ENCODE assay signal across 3 cellular contexts in the genomic region with DNA sequence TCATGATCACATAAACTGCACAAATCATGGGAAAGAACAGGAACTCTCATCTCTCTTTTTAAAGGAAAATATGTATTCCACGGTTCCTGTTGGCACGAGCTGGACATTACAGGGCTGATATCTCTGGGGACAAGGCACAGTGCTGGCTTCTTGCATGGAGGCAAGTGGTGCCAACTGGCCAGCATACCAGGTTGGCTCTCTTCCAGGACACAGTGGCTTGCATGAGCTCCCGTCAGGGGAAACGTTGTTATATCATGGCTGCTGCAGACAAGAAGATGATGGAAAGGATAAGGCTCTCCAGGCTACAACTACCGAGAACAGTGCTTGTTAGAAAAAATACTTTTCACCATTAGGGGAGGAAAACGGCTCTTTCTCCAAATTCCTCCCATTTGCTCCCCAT.
TF ChIP-seq lines count a peak whose summit lies in the region.

No MANE protein-coding gene starts in this region.

TF ChIP-seq in liver, 16 proteins besides CTCF, POLR2A, EP300 and RAD21:
- TF ChIP-seq TAF1 (conservative IDR thresholded peaks at IDR 0.05) (no peak), JUND (IDR thresholded peaks at IDR 0.05) (no peak), GABPA (IDR thresholded peaks at IDR 0.05 in 1 of 2, conservative IDR thresholded peaks at IDR 0.05 in 1 of 2) (no peak)

TF ChIP-seq in HepG2, 621 proteins besides CTCF, POLR2A, EP300 and RAD21 (continues in another document):
- TF ChIP-seq ZNF17 (CRISPR knock-in tag; IDR thresholded peaks at IDR 0.05) (no peak), SMAD3 (CRISPR knock-in tag; IDR thresholded peaks at IDR 0.05) (no peak), ZNF547 (CRISPR knock-in tag; IDR thresholded peaks at IDR 0.05) (no peak), ZNF205 (CRISPR knock-in tag; IDR thresholded peaks at IDR 0.05) (no peak), ARNTL (CRISPR knock-in tag; IDR thresholded peaks at IDR 0.05) (no peak), FOXC1 (CRISPR knock-in tag; IDR thresholded peaks at IDR 0.05; ENCODE audit: borderline replicate concordance) (no peak), ZBTB38 (CRISPR knock-in tag; IDR thresholded peaks at IDR 0.05) (no peak), SYNCRIP (IDR thresholded peaks at IDR 0.05; ENCODE audit: insufficient read depth, low read depth, low read length) (no peak), DNMT3B (CRISPR knock-in tag; conservative IDR thresholded peaks at IDR 0.05) (no peak), ZNF878 (CRISPR knock-in tag; IDR thresholded peaks at IDR 0.05) (no peak), KAT7 (CRISPR knock-in tag; IDR thresholded peaks at IDR 0.05; ENCODE audit: borderline replicate concordance) (no peak), ZNF772 (CRISPR knock-in tag; IDR thresholded peaks at IDR 0.05) (no peak), KDM1A (CRISPR knock-in tag; IDR thresholded peaks at IDR 0.05) (no peak), ESRRA (CRISPR knock-in tag; IDR thresholded peaks at IDR 0.05; ENCODE audit: low read depth) (no peak), MED1 (CRISPR knock-in tag; IDR thresholded peaks at IDR 0.05) (no peak)
- TF ChIP-seq, protein P1, sequence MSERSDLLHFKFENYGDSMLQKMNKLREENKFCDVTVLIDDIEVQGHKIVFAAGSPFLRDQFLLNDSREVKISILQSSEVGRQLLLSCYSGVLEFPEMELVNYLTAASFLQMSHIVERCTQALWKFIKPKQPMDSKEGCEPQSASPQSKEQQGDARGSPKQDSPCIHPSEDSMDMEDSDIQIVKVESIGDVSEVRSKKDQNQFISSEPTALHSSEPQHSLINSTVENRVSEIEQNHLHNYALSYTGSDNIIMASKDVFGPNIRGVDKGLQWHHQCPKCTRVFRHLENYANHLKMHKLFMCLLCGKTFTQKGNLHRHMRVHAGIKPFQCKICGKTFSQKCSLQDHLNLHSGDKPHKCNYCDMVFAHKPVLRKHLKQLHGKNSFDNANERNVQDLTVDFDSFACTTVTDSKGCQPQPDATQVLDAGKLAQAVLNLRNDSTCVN (CRISPR knock-in tag; IDR thresholded peaks at IDR 0.05; ENCODE audit: borderline replicate concordance): no peak
- TF ChIP-seq, protein P2, sequence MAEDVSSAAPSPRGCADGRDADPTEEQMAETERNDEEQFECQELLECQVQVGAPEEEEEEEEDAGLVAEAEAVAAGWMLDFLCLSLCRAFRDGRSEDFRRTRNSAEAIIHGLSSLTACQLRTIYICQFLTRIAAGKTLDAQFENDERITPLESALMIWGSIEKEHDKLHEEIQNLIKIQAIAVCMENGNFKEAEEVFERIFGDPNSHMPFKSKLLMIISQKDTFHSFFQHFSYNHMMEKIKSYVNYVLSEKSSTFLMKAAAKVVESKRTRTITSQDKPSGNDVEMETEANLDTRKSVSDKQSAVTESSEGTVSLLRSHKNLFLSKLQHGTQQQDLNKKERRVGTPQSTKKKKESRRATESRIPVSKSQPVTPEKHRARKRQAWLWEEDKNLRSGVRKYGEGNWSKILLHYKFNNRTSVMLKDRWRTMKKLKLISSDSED (CRISPR knock-in tag; IDR thresholded peaks at IDR 0.05): no peak
- TF ChIP-seq, protein P3, sequence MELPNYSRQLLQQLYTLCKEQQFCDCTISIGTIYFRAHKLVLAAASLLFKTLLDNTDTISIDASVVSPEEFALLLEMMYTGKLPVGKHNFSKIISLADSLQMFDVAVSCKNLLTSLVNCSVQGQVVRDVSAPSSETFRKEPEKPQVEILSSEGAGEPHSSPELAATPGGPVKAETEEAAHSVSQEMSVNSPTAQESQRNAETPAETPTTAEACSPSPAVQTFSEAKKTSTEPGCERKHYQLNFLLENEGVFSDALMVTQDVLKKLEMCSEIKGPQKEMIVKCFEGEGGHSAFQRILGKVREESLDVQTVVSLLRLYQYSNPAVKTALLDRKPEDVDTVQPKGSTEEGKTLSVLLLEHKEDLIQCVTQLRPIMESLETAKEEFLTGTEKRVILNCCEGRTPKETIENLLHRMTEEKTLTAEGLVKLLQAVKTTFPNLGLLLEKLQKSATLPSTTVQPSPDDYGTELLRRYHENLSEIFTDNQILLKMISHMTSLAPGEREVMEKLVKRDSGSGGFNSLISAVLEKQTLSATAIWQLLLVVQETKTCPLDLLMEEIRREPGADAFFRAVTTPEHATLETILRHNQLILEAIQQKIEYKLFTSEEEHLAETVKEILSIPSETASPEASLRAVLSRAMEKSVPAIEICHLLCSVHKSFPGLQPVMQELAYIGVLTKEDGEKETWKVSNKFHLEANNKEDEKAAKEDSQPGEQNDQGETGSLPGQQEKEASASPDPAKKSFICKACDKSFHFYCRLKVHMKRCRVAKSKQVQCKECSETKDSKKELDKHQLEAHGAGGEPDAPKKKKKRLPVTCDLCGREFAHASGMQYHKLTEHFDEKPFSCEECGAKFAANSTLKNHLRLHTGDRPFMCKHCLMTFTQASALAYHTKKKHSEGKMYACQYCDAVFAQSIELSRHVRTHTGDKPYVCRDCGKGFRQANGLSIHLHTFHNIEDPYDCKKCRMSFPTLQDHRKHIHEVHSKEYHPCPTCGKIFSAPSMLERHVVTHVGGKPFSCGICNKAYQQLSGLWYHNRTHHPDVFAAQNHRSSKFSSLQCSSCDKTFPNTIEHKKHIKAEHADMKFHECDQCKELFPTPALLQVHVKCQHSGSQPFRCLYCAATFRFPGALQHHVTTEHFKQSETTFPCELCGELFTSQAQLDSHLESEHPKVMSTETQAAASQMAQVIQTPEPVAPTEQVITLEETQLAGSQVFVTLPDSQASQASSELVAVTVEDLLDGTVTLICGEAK (IDR thresholded peaks at IDR 0.05): no peak
- TF ChIP-seq, protein P3 (CRISPR knock-in tag; IDR thresholded peaks at IDR 0.05): no peak

TF ChIP-seq in endothelial cell of umbilical vein, 7 proteins besides CTCF, POLR2A, EP300 and RAD21:
- TF ChIP-seq FOS (IDR thresholded peaks at IDR 0.05; ENCODE audit: borderline replicate concordance, insufficient read depth, low read length) (no peak), EZH2 (IDR thresholded peaks at IDR 0.05; ENCODE audit: borderline replicate concordance, low read depth, low read length, severe bottlenecking) (no peak)
- TF ChIP-seq, protein P4, sequence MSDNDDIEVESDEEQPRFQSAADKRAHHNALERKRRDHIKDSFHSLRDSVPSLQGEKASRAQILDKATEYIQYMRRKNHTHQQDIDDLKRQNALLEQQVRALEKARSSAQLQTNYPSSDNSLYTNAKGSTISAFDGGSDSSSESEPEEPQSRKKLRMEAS (IDR thresholded peaks at IDR 0.05; ENCODE audit: insufficient read depth, insufficient read length): no peak
